Comparison of ENCODE assay signal across 8 cellular contexts in the genomic region with DNA sequence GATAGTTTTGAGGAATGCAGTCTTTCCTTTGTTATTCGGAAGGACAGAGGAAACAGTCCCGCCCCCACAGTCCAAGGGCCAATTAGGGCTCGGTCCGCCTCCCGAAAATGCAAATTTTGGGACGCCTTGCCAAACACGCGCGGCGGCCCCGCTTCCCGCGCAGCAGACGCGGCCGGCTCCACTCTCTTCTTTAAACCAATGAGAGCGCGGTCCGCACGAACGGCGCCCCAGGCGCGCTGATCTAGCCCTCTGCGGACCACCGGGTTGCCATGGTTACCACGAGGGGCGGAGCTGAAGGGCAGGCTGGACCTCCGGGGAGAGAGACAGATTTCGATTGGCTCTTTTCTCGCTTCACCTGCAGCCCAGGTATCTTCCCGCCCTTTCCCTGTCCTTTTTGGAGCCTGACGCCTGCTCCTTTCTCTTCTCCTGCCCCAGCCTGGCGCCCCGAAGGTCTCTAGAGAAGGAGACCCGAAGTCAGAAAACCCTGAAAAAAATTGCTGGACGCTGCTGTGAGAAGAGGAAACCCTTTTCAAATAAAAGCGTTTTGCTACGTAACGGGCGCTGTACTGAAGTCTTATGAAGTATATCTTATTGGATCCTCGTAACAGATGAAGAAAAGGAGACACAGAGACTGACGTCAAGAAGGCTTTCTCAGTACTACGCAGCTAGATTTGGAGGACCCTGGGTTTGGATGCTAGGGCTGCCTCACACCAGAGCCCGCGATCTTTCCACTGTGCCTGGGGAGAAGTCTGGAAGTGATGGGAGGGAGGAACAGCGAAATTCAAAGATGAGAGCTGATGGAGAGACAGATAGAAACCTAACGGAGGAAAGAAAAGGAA. TPM values are rescaled to one million over a fixed set of nuclear protein-coding genes. Genes with fewer than 3 reads are reported as not detected.
A peak's percentile ranks its signal among the peaks of the same experiment; 100 is the strongest.
DNase-seq lines count a peak whose midpoint lies in the region; ATAC-seq and TF ChIP-seq lines count a peak whose summit lies in the region.

No MANE protein-coding gene starts in this region.

- WGBS in aorta, 2 donors = 5 to 7% methylated on average over 48 of the region's 48 CpGs

- H3K4me2 ChIP-seq in Karpas-422 (ENCODE audit: low read depth, low read length, poor library complexity, severe bottlenecking) = peak overlapping the region; percentile 52

- peak overlapping the region; percentile 8 for H3K4me3 Mint-ChIP-seq in mesothelial cell of epicardium

- H3K4me1 ChIP-seq in Karpas-422 (ENCODE audit: low read length) = peaks cover 57% of the 10 kb centered on the region
- no peaks in the 10 kb centered on the region for H3K4me1 ChIP-seq in aorta (ENCODE audit: control insufficient read depth in 1 of 2, insufficient read depth in 2 of 2, low read length in 2 of 2)

- TF ChIP-seq CTCF in mesothelial cell of epicardium (IDR thresholded peaks at IDR 0.05; ENCODE audit: unreplicated experiment) = no peak

- H3K79me2 ChIP-seq in Karpas-422 (ENCODE audit: low read length) = no peaks in the 10 kb centered on the region

- intact Hi-C loops in aorta (cut with DNase I) = no loop called here

- no peaks in the 10 kb centered on the region for H3K9me2 ChIP-seq in Karpas-422 (replicated peaks; ENCODE audit: insufficient read depth, low read length)

- H3K4me1 Mint-ChIP-seq in mesothelial cell of epicardium = peaks cover 27% of the 10 kb centered on the region

- H4K20me1 ChIP-seq in Karpas-422 (ENCODE audit: insufficient read depth, low read depth, low read length) = no peaks in the 10 kb centered on the region

- H3K27ac Mint-ChIP-seq in mesothelial cell of epicardium = no peak overlapping the region

- H3K9me3 ChIP-seq in Karpas-422 (ENCODE audit: low read length) (no peaks in the 10 kb centered on the region), SK-N-MC (ENCODE audit: low read depth, low read length) (no peaks in the 10 kb centered on the region), aorta (ENCODE audit: control insufficient read depth, low read length) (no peaks in the 10 kb centered on the region)

- no peaks in the 10 kb centered on the region for H3K27me3 ChIP-seq in Karpas-422 (ENCODE audit: low read length)
- peaks cover 0 to 5% of the 10 kb centered on the region in 2 donors for H3K27me3 ChIP-seq in aorta (ENCODE audit: control insufficient read depth in 1 of 2, insufficient read depth in 2 of 2, low read length in 1 of 2)

- H2AFZ ChIP-seq in Karpas-422 (ENCODE audit: low read length) = no peak overlapping the region

- H3K9me3 Mint-ChIP-seq in mesothelial cell of epicardium = no peaks in the 10 kb centered on the region

- H3K9ac ChIP-seq in Karpas-422 (ENCODE audit: low read length) (no peak overlapping the region), SK-N-MC (ENCODE audit: insufficient read length) (no peak overlapping the region)

- H3K36me3 ChIP-seq in Karpas-422 (ENCODE audit: insufficient read depth, low read length) (no peaks in the 10 kb centered on the region), SK-N-MC (ENCODE audit: insufficient read depth, low read length) (no peaks in the 10 kb centered on the region), aorta (ENCODE audit: control insufficient read depth in 1 of 2, insufficient read depth in 2 of 2, low read length in 1 of 2) (no peaks in the 10 kb centered on the region)

- H3K27ac ChIP-seq in Karpas-422 (ENCODE audit: low read length) (no peak overlapping the region), SK-N-MC (no peak overlapping the region), aorta (ENCODE audit: low read depth in 1 of 2, low read length in 2 of 2) (no peak overlapping the region)

- H3K36me3 Mint-ChIP-seq in mesothelial cell of epicardium = no peaks in the 10 kb centered on the region

- ATAC-seq in aorta (ENCODE audit: low FRiP score) = no peak
- no peak for ATAC-seq in activated CD4-positive, CD25-positive, alpha-beta regulatory T cell treated with anti-CD3 and anti-CD28 coated beads, Interleukin-2, amount 50 U/mL, for 24 hours

- peak; percentile 58 for DNase-seq in COLO668 (lab: John Stamatoyannopoulos, UW; ENCODE audit: unreplicated experiment)
- peak; percentile 96 for DNase-seq in Karpas-422
- peak; percentile 35 for DNase-seq in SK-N-MC (ENCODE audit: low read depth, low spot score)
- peak; percentile 95 for DNase-seq in ecto neural progenitor cell (ENCODE audit: low spot score)
- DNase-seq in mesothelial cell of epicardium (ENCODE audit: low spot score in 2 of 2, unreplicated experiment in 2 of 2) = peak; percentile 48 to 74
- DNase-seq in aorta = peak; percentile 78 to 88
- no peak for DNase-seq in effector CD8-positive, alpha-beta T cell (lab: John Stamatoyannopoulos, UW)

- H3K4me3 ChIP-seq in Karpas-422 (ENCODE audit: low read length) (peak overlapping the region; percentile 12; the same call in 1 of the 2 replicates), SK-N-MC (peak overlapping the region; percentile 36; the same call in 1 of the 2 replicates), aorta (ENCODE audit: low read length in 2 of 2) (no peak overlapping the region)

- H3K27me3 Mint-ChIP-seq in mesothelial cell of epicardium (ENCODE audit: low read depth) = peaks cover 94% of the 10 kb centered on the region

RNA-seq across cellular contexts. Expression of gene PTH2, which starts 2.0 kb away (rescaled TPM):
- not detected in 2 replicates for total RNA-seq in Karpas-422 (2014; rRNA removed; shearing (Covaris generic); ENCODE audit: low replicate concordance)
- total RNA-seq in mesothelial cell of epicardium (not detected in 3 replicates), aorta (not detected)
- polyA plus RNA-seq in aorta = not detected

RNA-seq across cellular contexts. Expression of gene GFY, which starts 3.9 kb away (rescaled TPM):
- 0.18 and 0.34 TPM in 2 replicates for total RNA-seq in Karpas-422 (2014; rRNA removed; shearing (Covaris generic); ENCODE audit: low replicate concordance)
- total RNA-seq in mesothelial cell of epicardium = not detected in 3 replicates
- total RNA-seq in aorta = not detected
- not detected for polyA plus RNA-seq in aorta

RNA-seq across cellular contexts. Expression of gene SLC17A7, which starts 20.1 kb away (rescaled TPM):
- total RNA-seq in Karpas-422 (2014; rRNA removed; shearing (Covaris generic); ENCODE audit: low replicate concordance) = 0.47 and 0.63 TPM in 2 replicates
- total RNA-seq in mesothelial cell of epicardium (0.34 to 0.45 TPM (median 0.35 TPM) in 3 replicates), aorta (1 to 10 TPM; 1.0 to 4.7 TPM)
- under 1 TPM; 0.15 to 0.50 TPM for polyA plus RNA-seq in aorta

RNA-seq across cellular contexts. Expression of gene PIH1D1, which starts 30.4 kb away (rescaled TPM):
- total RNA-seq in Karpas-422 (2014; rRNA removed; shearing (Covaris generic); ENCODE audit: low replicate concordance) = 163 and 223 TPM in 2 replicates
- total RNA-seq in mesothelial cell of epicardium (83.6 to 84.6 TPM (median 83.7 TPM) in 3 replicates), aorta (10 to 100 TPM; 45.0 to 74.7 TPM)
- 100 to 1,000 TPM in 1 of 2 donors, 10 to 100 TPM in 1; 53.7 to 124 TPM for polyA plus RNA-seq in aorta

RNA-seq across cellular contexts. Expression of gene ALDH16A1, which starts 31.8 kb away (rescaled TPM):
- total RNA-seq in Karpas-422 (2014; rRNA removed; shearing (Covaris generic); ENCODE audit: low replicate concordance) = 15.9 and 83.3 TPM in 2 replicates
- 21.4 to 25.6 TPM (median 24.4 TPM) in 3 replicates for total RNA-seq in mesothelial cell of epicardium
- total RNA-seq in aorta = 10 to 100 TPM; 17.1 to 23.7 TPM
- polyA plus RNA-seq in aorta = 10 to 100 TPM in 1 of 2 donors, 1 to 10 TPM in 1; 4.8 to 62.4 TPM

Comparison
In these comparisons a context has a peak if more than half of its experiments do, and no peak if none do; other contexts are left out.
1. H3K4me3 ChIP-seq: peak in Karpas-422 (single experiment) and SK-N-MC (single experiment); none in aorta (0 of 2).